9 cellular contexts compared by ENCODE assay signal in genomic region chr4:185143596-185143969, GRCh38. TPM values are rescaled to one million over a fixed set of nuclear protein-coding genes. Genes with fewer than 3 reads are reported as not detected.
A peak's percentile ranks its signal among the peaks of the same experiment; 100 is the strongest.
DNase-seq lines count a peak whose midpoint lies in the region; ATAC-seq and TF ChIP-seq lines count a peak whose summit lies in the region.
"Had no signal": no experiment of that assay in that cellular context is flagged by ENCODE, and none has a peak within 500 bp of the region (broad histone marks: within the 10 kb centered on the region; RNA-seq: fewer than 3 reads in every experiment).

No MANE protein-coding gene starts in this region.

- peak; percentile 41 for DNase-seq in activated CD4-positive, alpha-beta T cell treated with anti-CD3 and anti-CD28 coated beads for 36 hours
- DNase-seq in activated CD4-positive, alpha-beta T cell treated with anti-CD3 and anti-CD28 coated beads for 1 hour = no peak
- DNase-seq in SJSA1 (ENCODE audit: low read depth in 1 of 2, low spot score in 2 of 2) = no peak
- DNase-seq in chondrocyte (ENCODE audit: low spot score) = no peak
- no peak for DNase-seq in left lobe of liver (ENCODE audit: low spot score)
- DNase-seq in stimulated activated naive B cell treated with anti-CD40 and anti-IgM and Interleukin-4, amounts not matched to agents 10 μg/mL and 1 μg/mL and 100 μg/mL, for 72 hours = no peak

- POLR2A ChIA-PET in activated CD4-positive, alpha-beta T cell treated with anti-CD3 and anti-CD28 coated beads for 36 hours (lab: Charles Lee) = interaction anchor here (0.6 to 1.1 kb wide), 2 partner anchors 74 to 253 kb away, joined by 3 read pairs; partner anchors contain the start of gene ANKRD37

- H3K4me1 Mint-ChIP-seq in activated CD4-positive, alpha-beta T cell treated with anti-CD3 and anti-CD28 coated beads for 36 hours = peaks cover 10% of the 10 kb centered on the region
- peaks cover 38% of the 10 kb centered on the region for H3K4me1 Mint-ChIP-seq in chondrocyte (ENCODE audit: low read depth)
- peaks cover 14 to 22% of the 10 kb centered on the region in 2 donors for H3K4me1 Mint-ChIP-seq in stimulated activated naive B cell treated with anti-CD40 and anti-IgM and Interleukin-4, amounts not matched to agents 10 μg/mL and 1 μg/mL and 100 μg/mL, for 72 hours

- peak overlapping the region; percentile 74 for H3K4me3 Mint-ChIP-seq in activated CD4-positive, alpha-beta T cell treated with anti-CD3 and anti-CD28 coated beads for 36 hours
- H3K4me3 Mint-ChIP-seq in chondrocyte (ENCODE audit: unreplicated experiment) = peak overlapping the region; percentile 73
- H3K4me3 Mint-ChIP-seq in stimulated activated naive B cell treated with anti-CD40 and anti-IgM and Interleukin-4, amounts not matched to agents 10 μg/mL and 1 μg/mL and 100 μg/mL, for 72 hours = peak overlapping the region; percentile 84

- H3K36me3 Mint-ChIP-seq in activated CD4-positive, alpha-beta T cell treated with anti-CD3 and anti-CD28 coated beads for 36 hours (ENCODE audit: low read depth) = no peaks in the 10 kb centered on the region
- H3K36me3 Mint-ChIP-seq in chondrocyte (ENCODE audit: low read depth) = peaks cover 1% of the 10 kb centered on the region
- H3K36me3 Mint-ChIP-seq in stimulated activated naive B cell treated with anti-CD40 and anti-IgM and Interleukin-4, amounts not matched to agents 10 μg/mL and 1 μg/mL and 100 μg/mL, for 72 hours = peaks cover 5 to 10% of the 10 kb centered on the region in 2 donors

- peaks cover 31% of the 10 kb centered on the region for H3K27me3 Mint-ChIP-seq in activated CD4-positive, alpha-beta T cell treated with anti-CD3 and anti-CD28 coated beads for 36 hours
- H3K27me3 Mint-ChIP-seq in chondrocyte (ENCODE audit: low read depth) = no peaks in the 10 kb centered on the region
- peaks cover 6 to 7% of the 10 kb centered on the region in 2 donors for H3K27me3 Mint-ChIP-seq in stimulated activated naive B cell treated with anti-CD40 and anti-IgM and Interleukin-4, amounts not matched to agents 10 μg/mL and 1 μg/mL and 100 μg/mL, for 72 hours

- peaks cover 13% of the 10 kb centered on the region; the same call in 1 of the 2 replicates for H3K27me3 ChIP-seq in SJSA1 (replicated peaks)

- no peak overlapping the region for H3K27ac Mint-ChIP-seq in activated CD4-positive, alpha-beta T cell treated with anti-CD3 and anti-CD28 coated beads for 36 hours
- H3K27ac Mint-ChIP-seq in chondrocyte (ENCODE audit: unreplicated experiment) = peak overlapping the region; percentile 59
- H3K27ac Mint-ChIP-seq in stimulated activated naive B cell treated with anti-CD40 and anti-IgM and Interleukin-4, amounts not matched to agents 10 μg/mL and 1 μg/mL and 100 μg/mL, for 72 hours = peak overlapping the region; percentile 31

- no peak for TF ChIP-seq CTCF in chondrocyte (IDR thresholded peaks at IDR 0.05)

- CTCF ChIA-PET in activated CD4-positive, alpha-beta T cell treated with anti-CD3 and anti-CD28 coated beads for 36 hours (lab: Charles Lee) = interaction anchor here (1.2 to 2.2 kb wide), 4 partner anchors 9 to 45 kb away, joined by 3 to 7 read pairs (median 5); no protein-coding TSS in a partner anchor

- H3K9me3 Mint-ChIP-seq in activated CD4-positive, alpha-beta T cell treated with anti-CD3 and anti-CD28 coated beads for 36 hours (ENCODE audit: low read depth) = no peaks in the 10 kb centered on the region
- no peaks in the 10 kb centered on the region for H3K9me3 Mint-ChIP-seq in chondrocyte (ENCODE audit: low read depth)
- no peaks in the 10 kb centered on the region for H3K9me3 Mint-ChIP-seq in stimulated activated naive B cell treated with anti-CD40 and anti-IgM and Interleukin-4, amounts not matched to agents 10 μg/mL and 1 μg/mL and 100 μg/mL, for 72 hours

- no peaks in the 10 kb centered on the region for H3K36me3 ChIP-seq in SJSA1

- peaks cover 8% of the 10 kb centered on the region; the same call in 1 of the 2 replicates for H3K4me1 ChIP-seq in SJSA1 (replicated peaks)

- peak; percentile 7 for ATAC-seq in activated CD4-positive, alpha-beta T cell treated with anti-CD3 and anti-CD28 coated beads for 36 hours
- peak; percentile 20 for ATAC-seq in HG03039 (IDR thresholded peaks at IDR 0.05; ENCODE audit: unreplicated experiment)
- ATAC-seq in left lobe of liver = peak; percentile 2
- ATAC-seq in stimulated activated naive B cell treated with anti-CD40 and anti-IgM and Interleukin-4, amounts not matched to agents 10 μg/mL and 1 μg/mL and 100 μg/mL, for 72 hours (replicated peaks) = peak; percentile 28
- ATAC-seq in GM21529 (IDR thresholded peaks at IDR 0.05; ENCODE audit: unreplicated experiment) = no peak

- intact Hi-C loops in activated CD4-positive, alpha-beta T cell treated with anti-CD3 and anti-CD28 coated beads for 36 hours (cut with DNase I, micrococcal nuclease) = loop anchor here (1.0 to 5.0 kb wide), 8 partner anchors 22 to 606 kb away; partner anchors contain the start of genes ANKRD37 (in 2 of the 2), CCDC110 (in 1 of the 2), CFAP97 (in 1 of the 2) and UFSP2 (in 1 of the 2)

- H3K4me3 ChIP-seq in SJSA1 = peak overlapping the region; percentile 72

- no peaks in the 10 kb centered on the region for H3K9me3 ChIP-seq in SJSA1 (replicated peaks)

- H3K27ac ChIP-seq in SJSA1 = no peak overlapping the region
- H3K27ac ChIP-seq: epithelial cell of prostate had no signal

RNA-seq across cellular contexts. Expression of gene SLC25A4, which starts 0.5 kb away (rescaled TPM):
- total RNA-seq in activated CD4-positive, alpha-beta T cell treated with anti-CD3 and anti-CD28 coated beads for 36 hours = 1 to 10 TPM; 4.2 to 5.0 TPM
- 9.4 and 13.2 TPM in 2 replicates for total RNA-seq in SJSA1 (2014; rRNA removed; shearing (Covaris generic))
- 48.9 to 61.5 TPM (median 61.0 TPM) in 3 replicates for total RNA-seq in chondrocyte
- 30.6 TPM for total RNA-seq in left lobe of liver
